In genomic region chr7:200704-201103, GRCh38 we compare ENCODE assay signal across 24 cellular contexts. TPM values are rescaled to one million over a fixed set of nuclear protein-coding genes. Genes with fewer than 3 reads are reported as not detected.
DNase-seq lines count a peak whose midpoint lies in the region; ATAC-seq and TF ChIP-seq lines count a peak whose summit lies in the region.
"Had no signal": no experiment of that assay in that cellular context is flagged by ENCODE, and none has a peak within 500 bp of the region (broad histone marks: within the 10 kb centered on the region; RNA-seq: fewer than 3 reads in every experiment).

No MANE protein-coding gene starts in this region.

- H3K36me3 ChIP-seq in PC-3 (ENCODE audit: low read depth, low read length) (peaks cover 12% of the 10 kb centered on the region), upper lobe of left lung (peaks cover 8 to 65% (median 50%) of the 10 kb centered on the region in 4 donors)
- H3K36me3 ChIP-seq: transverse colon had no signal

- no peak for TF ChIP-seq POLR2A in upper lobe of left lung (IDR thresholded peaks at IDR 0.05)

- H3K27ac ChIP-seq in PC-3 (ENCODE audit: low read length) (no peak overlapping the region), upper lobe of left lung (no peak overlapping the region)
- H3K27ac ChIP-seq: BLaER1 treated with 17β-estradiol and CSF1 and Interleukin-3, amounts not matched to agents 10 nM and 100 nM; transverse colon had no signal

- ATAC-seq in PC-3: peak; percentile 31; the same call in 1 of the 2 replicates
- no peak for ATAC-seq in upper lobe of left lung (ENCODE audit: low FRiP score in 2 of 2)
- no peak for ATAC-seq in HG02678 (IDR thresholded peaks at IDR 0.05; ENCODE audit: unreplicated experiment)
- ATAC-seq: activated T-cell treated with anti-CD3 and anti-CD28 coated beads, Interleukin-2, amount 50 U/mL, for 4 hours had no signal

- POLR2A ChIA-PET in AG04449 (lab: Yijun Ruan, JAX) (no interaction called here), PC-3 (lab: Charles Lee; ENCODE audit: unreplicated experiment) (no interaction called here)

- H3K4me1 ChIP-seq in PC-3 (ENCODE audit: insufficient read depth, low read length) (no peaks in the 10 kb centered on the region), upper lobe of left lung (peaks cover 0 to 11% (median under 1%) of the 10 kb centered on the region in 4 donors)

- H3K36me3 Mint-ChIP-seq in nephron (ENCODE audit: low read depth): peaks cover 63% of the 10 kb centered on the region
- H3K36me3 Mint-ChIP-seq in nephron progenitor cell (ENCODE audit: low read depth): peaks cover 5% of the 10 kb centered on the region

- no peak overlapping the region for H3K4me3 Mint-ChIP-seq in nephron
- H3K4me3 Mint-ChIP-seq in nephron progenitor cell: no peak overlapping the region
- H3K4me3 Mint-ChIP-seq: activated T-cell treated with anti-CD3 and anti-CD28 coated beads, Interleukin-2, amount 50 U/mL, for 4 hours had no signal

- no peaks in the 10 kb centered on the region for H3K9me3 ChIP-seq in PC-3 (ENCODE audit: low read length)
- no peaks in the 10 kb centered on the region for H3K9me3 ChIP-seq in upper lobe of left lung
- H3K9me3 ChIP-seq: Caco-2, transverse colon had no signal

- peaks cover 3% of the 10 kb centered on the region; the same call in 1 of the 2 replicates for H4K20me1 ChIP-seq in PC-3 (ENCODE audit: low read length)

- H3K27me3 Mint-ChIP-seq in nephron (ENCODE audit: low read depth): peaks cover 5% of the 10 kb centered on the region
- peaks cover 9% of the 10 kb centered on the region for H3K27me3 Mint-ChIP-seq in nephron progenitor cell (ENCODE audit: low read depth, poor library complexity)

- H3K9ac ChIP-seq in PC-3 (ENCODE audit: low read length): no peak overlapping the region
- H3K9ac ChIP-seq: BLaER1 treated with 17β-estradiol and CSF1 and Interleukin-3, amounts not matched to agents 10 nM and 100 nM had no signal

- no peaks in the 10 kb centered on the region for H3K9me3 Mint-ChIP-seq in nephron
- peaks cover 4% of the 10 kb centered on the region for H3K9me3 Mint-ChIP-seq in nephron progenitor cell
- H3K9me3 Mint-ChIP-seq: activated T-cell treated with anti-CD3 and anti-CD28 coated beads, Interleukin-2, amount 50 U/mL, for 4 hours had no signal

- H3F3A ChIP-seq in PC-3 (ENCODE audit: low read length, unreplicated experiment): no peaks in the 10 kb centered on the region

- CTCF ChIA-PET in AG04449 (lab: Yijun Ruan, JAX): interaction anchor here (1.1 to 1.3 kb wide), 2 partner anchors 9 to 139 kb away, joined by 3 to 4 read pairs; partner anchors contain the start of gene FAM20C
- CTCF ChIA-PET in PC-3 (lab: Charles Lee): interaction anchor here (0.5 kb wide), 1 partner anchor 67 kb away, joined by 3 read pairs; no protein-coding TSS in a partner anchor

- intact Hi-C loops in PC-3 (cut with micrococcal nuclease): no loop called here

- WGBS in upper lobe of left lung, 2 donors: 83 to 94% methylated on average over 5 to 10 of the region's 10 CpGs

- no peak overlapping the region for H2AFZ ChIP-seq in PC-3 (ENCODE audit: low read length)

- H3K27me3 ChIP-seq in PC-3 (ENCODE audit: low read length) (no peaks in the 10 kb centered on the region), upper lobe of left lung (no peaks in the 10 kb centered on the region)
- H3K27me3 ChIP-seq: transverse colon had no signal

- H3K4me2 ChIP-seq in PC-3 (ENCODE audit: low read length): no peak overlapping the region
- H3K4me2 ChIP-seq: BLaER1 treated with 17β-estradiol and CSF1 and Interleukin-3, amounts not matched to agents 10 nM and 100 nM had no signal

- BruUV-seq in PC-3 (replicated peaks; lab: Mats Ljungman, UMichigan): no TSS peak

- TF ChIP-seq EP300 in upper lobe of left lung (IDR thresholded peaks at IDR 0.05): no peak

- no peak for DNase-seq in AG04449 (ENCODE audit: low read depth, low spot score)
- DNase-seq in PC-3: peak; percentile 17
- DNase-seq in cardiac fibroblast (ENCODE audit: low read depth in 2 of 2): no peak
- DNase-seq in activated naive CD4-positive, alpha-beta T cell treated with anti-CD3 and anti-CD28 coated beads, Interleukin-2, amount 50 U/mL, for 16 hours: no peak
- no peak for DNase-seq in upper lobe of left lung
- no peak for DNase-seq in nephron progenitor cell
- DNase-seq: ACHN; activated CD4-positive, alpha-beta T cell treated with anti-CD3 and anti-CD28 coated beads for 4 hours; activated T-cell treated with anti-CD3 and anti-CD28 coated beads, Interleukin-2, amount 50 U/mL, for 4 hours; Caco-2; DND-41; effector memory CD4-positive, alpha-beta T cell; foreskin melanocyte; mesenchymal stem cell; MM.1S; NCI-H2081; NCI-H226; NCI-H69; RPMI8226; transverse colon had no signal

- H3K27ac Mint-ChIP-seq in nephron (no peak overlapping the region), nephron progenitor cell (no peak overlapping the region)

- H3K9me2 ChIP-seq in PC-3 (replicated peaks; ENCODE audit: low read length): no peaks in the 10 kb centered on the region

- peaks cover 9% of the 10 kb centered on the region for H3K79me2 ChIP-seq in PC-3 (ENCODE audit: low read length)

- H3K4me3 ChIP-seq in AG04449 (ENCODE audit: low read depth, low read length) (no peak overlapping the region), PC-3 (ENCODE audit: low read length) (no peak overlapping the region), cardiac fibroblast (replicated peaks in 1 of 2; ENCODE audit: low read depth in 2 of 2, low read length in 2 of 2) (no peak overlapping the region), upper lobe of left lung (no peak overlapping the region)
- H3K4me3 ChIP-seq: BLaER1 treated with 17β-estradiol and CSF1 and Interleukin-3, amounts not matched to agents 10 nM and 100 nM; K562; transverse colon had no signal

- TF ChIP-seq CTCF in AG04449 (IDR thresholded peaks at IDR 0.05; ENCODE audit: insufficient read depth, low read length, missing control alignments) (peak; percentile 7), PC-3 (conservative IDR thresholded peaks at IDR 0.05; ENCODE audit: low read depth, low read length) (peak; percentile 42), cardiac fibroblast (IDR thresholded peaks at IDR 0.05; ENCODE audit: low read depth, low read length) (peak; percentile 2), nephron (IDR thresholded peaks at IDR 0.05; ENCODE audit: unreplicated experiment in 3 of 3) (peak; percentile 13 to 19 (median 19)), upper lobe of left lung (IDR thresholded peaks at IDR 0.05) (no peak), nephron progenitor cell (IDR thresholded peaks at IDR 0.05) (no peak)

- H3K4me1 Mint-ChIP-seq in nephron (peaks cover 34% of the 10 kb centered on the region), nephron progenitor cell (peaks cover 38% of the 10 kb centered on the region)

RNA-seq across cellular contexts. Expression of gene FAM20C, which starts 8.3 kb away (rescaled TPM):
- total RNA-seq in PC-3 (2014; rRNA removed) (87.9 and 119 TPM in 2 replicates), upper lobe of left lung (10 to 100 TPM; 17.7 to 53.7 (median 46.8) TPM)

Comparison
In these comparisons a context has a peak if more than half of its experiments do, and no peak if none do; other contexts are left out.
1. CTCF ChIP-seq: peak in AG04449 (single experiment), PC-3 (single experiment), cardiac fibroblast (single experiment) and nephron (3 of 3); none in upper lobe of left lung (0 of 6) and nephron progenitor cell (single experiment).